Comparison of ENCODE assay signal across 27 cellular contexts in genomic region chr1:230385930-230386329, GRCh38. TPM values are rescaled to one million over a fixed set of nuclear protein-coding genes. Genes with fewer than 3 reads are reported as not detected.
"Had no signal": no experiment of that assay in that cellular context is flagged by ENCODE, and none has a peak within 500 bp of the region (broad histone marks: within the 10 kb centered on the region; RNA-seq: fewer than 3 reads in every experiment).

No MANE protein-coding gene starts in this region.

- H3K27me3 ChIP-seq: left lung, neural progenitor cell, sigmoid colon, suprapubic skin, upper lobe of right lung had no signal

- ATAC-seq: left colon; left lung; lower lobe of right lung; naive thymus-derived CD8-positive, alpha-beta T cell; right cardiac atrium; stimulated activated effector memory CD8-positive, alpha-beta T cell treated with anti-CD3 and anti-CD28 coated beads, Interleukin-12 subunit alpha, Interleukin-12 subunit beta, amount 100 ng/mL, for 72 hours; upper lobe of right lung had no signal

- H3K4me1 Mint-ChIP-seq: immature natural killer cell; naive thymus-derived CD8-positive, alpha-beta T cell; stimulated activated effector memory CD8-positive, alpha-beta T cell treated with anti-CD3 and anti-CD28 coated beads, Interleukin-12 subunit alpha, Interleukin-12 subunit beta, amount 100 ng/mL, for 72 hours had no signal

- H3K4me3 Mint-ChIP-seq: immature natural killer cell; naive thymus-derived CD8-positive, alpha-beta T cell; nephron; neural progenitor cell; stimulated activated effector memory CD8-positive, alpha-beta T cell treated with anti-CD3 and anti-CD28 coated beads, Interleukin-12 subunit alpha, Interleukin-12 subunit beta, amount 100 ng/mL, for 72 hours; stimulated activated naive CD8-positive, alpha-beta T cell treated with anti-CD3 and anti-CD28 coated beads, Interleukin-15, Interleukin-2, amounts not matched to agents 100 ng/mL and 50 ng/mL, for 24 hours had no signal

- H3K4me1 ChIP-seq: parathyroid adenoma, sigmoid colon, spleen, suprapubic skin had no signal

- H3K9me3 ChIP-seq: left lung, lower lobe of right lung, neutrophil, sigmoid colon, spleen, suprapubic skin, thoracic aorta, tibial artery, upper lobe of right lung had no signal

- H3K27ac ChIP-seq: left lung, lower lobe of right lung, neural progenitor cell, neutrophil, parathyroid adenoma, sigmoid colon, spleen, suprapubic skin, thoracic aorta, tibial artery, upper lobe of right lung had no signal

- H3K27ac Mint-ChIP-seq: immature natural killer cell; naive thymus-derived CD8-positive, alpha-beta T cell; nephron; neural progenitor cell; stimulated activated effector memory CD8-positive, alpha-beta T cell treated with anti-CD3 and anti-CD28 coated beads, Interleukin-12 subunit alpha, Interleukin-12 subunit beta, amount 100 ng/mL, for 72 hours; stimulated activated naive CD8-positive, alpha-beta T cell treated with anti-CD3 and anti-CD28 coated beads, Interleukin-15, Interleukin-2, amounts not matched to agents 100 ng/mL and 50 ng/mL, for 24 hours had no signal

- H3K9me3 Mint-ChIP-seq: immature natural killer cell; stimulated activated effector memory CD8-positive, alpha-beta T cell treated with anti-CD3 and anti-CD28 coated beads, Interleukin-12 subunit alpha, Interleukin-12 subunit beta, amount 100 ng/mL, for 72 hours; stimulated activated naive CD8-positive, alpha-beta T cell treated with anti-CD3 and anti-CD28 coated beads, Interleukin-15, Interleukin-2, amounts not matched to agents 100 ng/mL and 50 ng/mL, for 24 hours had no signal

- H3K4me3 ChIP-seq: left lung, lower lobe of right lung, neural progenitor cell, sigmoid colon, spleen, suprapubic skin, thoracic aorta, tibial artery, upper lobe of right lung had no signal

- DNase-seq: hypothalamus; immature natural killer cell; kidney; left colon; left lung; lower lobe of right lung; mammary epithelial cell; mesenchymal stem cell; naive thymus-derived CD8-positive, alpha-beta T cell; occipital lobe; right cardiac atrium; sigmoid colon; small intestine; spleen; stimulated activated CD4-positive, alpha-beta T cell treated with anti-CD3 and anti-CD28 coated beads, Interleukin-4, amount 100 ng/mL, for 24 hours; stimulated activated naive CD4-positive, alpha-beta T cell; tibial artery; trophoblast cell; upper lobe of right lung had no signal

- H3K36me3 Mint-ChIP-seq: immature natural killer cell; naive thymus-derived CD8-positive, alpha-beta T cell; stimulated activated effector memory CD8-positive, alpha-beta T cell treated with anti-CD3 and anti-CD28 coated beads, Interleukin-12 subunit alpha, Interleukin-12 subunit beta, amount 100 ng/mL, for 72 hours had no signal

- H3K36me3 ChIP-seq: left lung, lower lobe of right lung, neural progenitor cell, neutrophil, sigmoid colon, spleen, suprapubic skin, thoracic aorta, tibial artery, upper lobe of right lung had no signal

RNA-seq across cellular contexts. Expression of gene PGBD5, which starts 40.2 kb away (rescaled TPM):
- total RNA-seq: naive thymus-derived CD8-positive, alpha-beta T cell had no signal
